7 cellular contexts compared by ENCODE assay signal in genomic region chr4:185839204-185839712, GRCh38. TPM values are rescaled to one million over a fixed set of nuclear protein-coding genes. Genes with fewer than 3 reads are reported as not detected.
DNase-seq lines count a peak whose midpoint lies in the region; ATAC-seq, FAIRE-seq and TF ChIP-seq lines count a peak whose summit lies in the region.

No MANE protein-coding gene starts in this region.

- peak; percentile 36 for FAIRE-seq in HTR-8/SVneo (lab: Jason Lieb, UNC)
- FAIRE-seq in kidney (lab: Jason Lieb, UNC) = no peak

- TF ChIP-seq POLR2A in tibial nerve (IDR thresholded peaks at IDR 0.05) = no peak

- H3K9ac ChIP-seq in mammary epithelial cell (ENCODE audit: insufficient read depth, low read length) (no peak overlapping the region), kidney (ENCODE audit: low read length in 2 of 2) (no peak overlapping the region)

- DNase-seq in HTR-8/SVneo (ENCODE audit: insufficient read length, low spot score) (peak; percentile 85), mammary epithelial cell (peak; percentile 90), kidney (peak; percentile 90), tibial nerve (ENCODE audit: low spot score in 2 of 2) (peak in 1 of 2 donors; percentile 41), GM20000 (ENCODE audit: low spot score) (no peak)
- no peak for DNase-seq in activated T-cell treated with anti-CD3 and anti-CD28 coated beads, Interleukin-2, amount 50 U/mL, for 1 hour

- H3K4me3 ChIP-seq in mammary epithelial cell (replicated peaks in 1 of 3; ENCODE audit: insufficient read depth in 1 of 3, low read depth in 2 of 3, low read length in 3 of 3) = no peak overlapping the region
- no peak overlapping the region for H3K4me3 ChIP-seq in kidney (ENCODE audit: low read length in 2 of 2)
- H3K4me3 ChIP-seq in tibial nerve = no peak overlapping the region

- H3K9me3 ChIP-seq in mammary epithelial cell (replicated peaks; ENCODE audit: insufficient read depth, low read length) (no peaks in the 10 kb centered on the region), kidney (ENCODE audit: control insufficient read depth in 1 of 2, low read length in 2 of 2) (no peaks in the 10 kb centered on the region), tibial nerve (no peaks in the 10 kb centered on the region)

- no peaks in the 10 kb centered on the region for H4K20me1 ChIP-seq in mammary epithelial cell (ENCODE audit: insufficient read depth, low read length)

- dilution Hi-C loops in mammary epithelial cell (cut with HindIII; ENCODE audit: low sequenced_read_pairs) = no loop called here

- TF ChIP-seq CTCF in mammary epithelial cell (conservative IDR thresholded peaks at IDR 0.05 in 1 of 2, IDR thresholded peaks at IDR 0.05 in 1 of 2; ENCODE audit: extremely low read depth in 1 of 2, insufficient read depth in 1 of 2, low read depth in 1 of 2, low read length in 2 of 2) = no peak
- no peak for TF ChIP-seq CTCF in kidney (IDR thresholded peaks at IDR 0.05; ENCODE audit: borderline replicate concordance, extremely low read depth, insufficient read depth)
- TF ChIP-seq CTCF in tibial nerve (IDR thresholded peaks at IDR 0.05) = no peak
- no peak for TF ChIP-seq CTCF in GM20000 (IDR thresholded peaks at IDR 0.05; ENCODE audit: extremely low read depth, missing control alignments)

- H3K27ac ChIP-seq in mammary epithelial cell (ENCODE audit: insufficient read depth, low read depth, low read length) (peak overlapping the region; percentile 85), kidney (ENCODE audit: low read depth in 2 of 2, low read length in 2 of 2) (peak overlapping the region; percentile 16 to 44), tibial nerve (peak overlapping the region; percentile 14 to 83 (median 68))

- intact Hi-C loops in mammary epithelial cell (cut with micrococcal nuclease) = no loop called here
- intact Hi-C loops in kidney (cut with DNase I) = no loop called here

- peak in 1 of 2 donors; percentile 74 for TF ChIP-seq EP300 in tibial nerve (IDR thresholded peaks at IDR 0.05)

- WGBS in mammary epithelial cell (ENCODE audit: low coverage, missing lambda C conversion rate) = 32% methylated on average over 8 of the region's 9 CpGs
- WGBS in tibial nerve, 2 donors = 18 to 20% methylated on average over 9 of the region's 9 CpGs

- H3K4me2 ChIP-seq in mammary epithelial cell (ENCODE audit: insufficient read depth, low read depth, low read length) = peak overlapping the region; percentile 27

- H3K4me1 ChIP-seq in mammary epithelial cell (ENCODE audit: insufficient read depth, low read length) (peaks cover 21% of the 10 kb centered on the region), kidney (ENCODE audit: control insufficient read depth in 1 of 2, insufficient read depth in 1 of 2, low read depth in 1 of 2, low read length in 2 of 2) (peaks cover 0 to 7% of the 10 kb centered on the region in 2 donors), tibial nerve (peaks cover 0 to 46% (median 26%) of the 10 kb centered on the region in 4 donors)

- peak overlapping the region; percentile 45 for H2AFZ ChIP-seq in mammary epithelial cell (ENCODE audit: low read depth, low read length)

- ATAC-seq in HG03457 (IDR thresholded peaks at IDR 0.05; ENCODE audit: unreplicated experiment) = no peak

- in situ Hi-C loops in mammary epithelial cell (cut with MboI; ENCODE audit: low sequenced_read_pairs in 2 of 2) = no loop called here

- H3K36me3 ChIP-seq in mammary epithelial cell (ENCODE audit: insufficient read depth, low read length) (no peaks in the 10 kb centered on the region), kidney (ENCODE audit: control insufficient read depth in 1 of 2, insufficient read depth in 2 of 2, low read length in 2 of 2) (no peaks in the 10 kb centered on the region), tibial nerve (no peaks in the 10 kb centered on the region)

- no peaks in the 10 kb centered on the region for H3K27me3 ChIP-seq in mammary epithelial cell (ENCODE audit: insufficient read depth, low read length)
- H3K27me3 ChIP-seq in tibial nerve = no peaks in the 10 kb centered on the region

- BruUV-seq in mammary epithelial cell (replicated peaks; lab: Mats Ljungman, UMichigan) = no TSS peak

- CTCF ChIA-PET in mammary epithelial cell (lab: Charles Lee; ENCODE audit: low non-redundant PET) = no interaction called here

- no peaks in the 10 kb centered on the region for H3K79me2 ChIP-seq in mammary epithelial cell (ENCODE audit: insufficient read depth, low read length)

RNA-seq across cellular contexts. Expression of gene SORBS2, which starts 27.3 kb away (rescaled TPM):
- 1 to 10 TPM; 5.6 to 8.5 TPM for total RNA-seq in mammary epithelial cell
- polyA plus RNA-seq in mammary epithelial cell = 3.6 TPM
- not detected for polyA minus RNA-seq in mammary epithelial cell
- 127 TPM for total RNA-seq in kidney
- 26.0 TPM for polyA plus RNA-seq in kidney (ENCODE audit: insufficient read depth, low read depth, low replicate concordance)
- total RNA-seq in tibial nerve = 100 to 1,000 TPM in 1 of 4 donors, 10 to 100 TPM in 3; 45.3 to 135 (median 76.2) TPM

Comparison
In these comparisons a context has a peak if more than half of its experiments do, and no peak if none do; other contexts are left out.
1. DNase-seq: peak in HTR-8/SVneo (single experiment), mammary epithelial cell (single experiment) and kidney (single experiment); none in activated T-cell treated with anti-CD3 and anti-CD28 coated beads, Interleukin-2, amount 50 U/mL, for 1 hour (single experiment) and GM20000 (single experiment).
2. H3K27ac ChIP-seq: peak in every context shown above with its lines; median percentile 85 in mammary epithelial cell; 68 in tibial nerve; 30 in kidney.
3. RNA of gene SORBS2, which starts 27.3 kb away (total RNA-seq): 127 TPM in kidney (single experiment) and 45.3 to 135 TPM in tibial nerve; 5.6 to 8.5 TPM in mammary epithelial cell; every median in the first group is over 4 times any median in the second.